ENCODE assay signal across 8 cellular contexts in the genomic region with DNA sequence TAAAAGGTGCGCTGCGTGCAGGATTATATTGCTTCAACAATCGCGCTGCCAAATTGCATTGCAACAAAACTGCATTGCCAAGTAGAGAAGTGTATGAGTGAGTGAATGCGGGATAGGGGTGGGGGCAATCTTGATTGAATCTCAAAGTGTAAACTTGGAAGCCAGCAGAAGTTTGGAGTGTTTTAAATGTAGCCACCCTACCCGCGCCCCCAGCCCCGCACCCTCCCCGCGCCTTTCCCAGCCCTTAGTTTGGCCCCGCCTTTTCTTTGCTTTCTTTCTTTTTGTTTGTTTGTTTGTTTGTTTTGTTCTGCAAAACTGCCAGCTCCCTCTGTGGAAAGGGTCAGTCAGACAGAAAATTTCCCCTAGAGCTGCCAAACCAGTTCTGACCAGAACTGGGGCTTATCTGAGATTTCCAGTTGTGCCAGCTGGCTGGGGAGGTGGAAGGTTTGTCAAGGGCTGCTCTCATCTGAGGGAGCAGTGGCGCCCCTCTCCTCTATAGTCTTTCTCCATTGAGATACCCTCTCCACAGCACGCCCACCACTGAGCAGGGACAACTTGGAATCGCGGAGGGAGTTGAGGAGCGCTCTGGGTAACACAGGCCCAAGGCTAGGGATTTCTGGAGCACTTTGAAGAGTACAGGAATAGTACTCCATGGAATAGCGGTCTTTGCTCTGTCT. TPM values are rescaled to one million over a fixed set of nuclear protein-coding genes. Genes with fewer than 3 reads are reported as not detected.
A peak's percentile ranks its signal among the peaks of the same experiment; 100 is the strongest.
DNase-seq lines count a peak whose midpoint lies in the region; ATAC-seq, FAIRE-seq and TF ChIP-seq lines count a peak whose summit lies in the region.

No MANE protein-coding gene starts in this region.

- no peaks in the 10 kb centered on the region for H4K20me1 ChIP-seq in HepG2 (ENCODE audit: insufficient read depth, low read length)

- WGBS in HepG2 (ENCODE audit: low lambda C conversion rate): 29% methylated on average over 17 of the region's 17 CpGs
- WGBS in thymus: 14% methylated on average over 17 of the region's 17 CpGs

- no peak for FAIRE-seq in HepG2 (lab: Jason Lieb, UNC)

- peak overlapping the region; percentile 25 for H3K9ac ChIP-seq in adipocyte (ENCODE audit: low read length)
- no peak overlapping the region for H3K9ac ChIP-seq in HepG2 (ENCODE audit: insufficient read depth, low read depth, low read length)

- peaks cover 31% of the 10 kb centered on the region for H3K4me1 Mint-ChIP-seq in activated CD4-positive, alpha-beta T cell treated with anti-CD3 and anti-CD28 coated beads for 36 hours

- peaks cover 14% of the 10 kb centered on the region for H3K36me3 Mint-ChIP-seq in activated CD4-positive, alpha-beta T cell treated with anti-CD3 and anti-CD28 coated beads for 36 hours (ENCODE audit: low read depth)

- no peaks in the 10 kb centered on the region for H3K4me1 ChIP-seq in adipocyte (ENCODE audit: control insufficient read depth, insufficient read depth, low read length)
- no peaks in the 10 kb centered on the region for H3K4me1 ChIP-seq in HepG2 (ENCODE audit: insufficient read depth, low read length)
- H3K4me1 ChIP-seq in thymus (ENCODE audit: control insufficient read depth, insufficient read depth, low read length): peaks cover 17% of the 10 kb centered on the region

- in situ Hi-C loops in HepG2 (cut with HindIII; ENCODE audit: extremely low pct_ligation_motif_present, low pct_unique_long_range_greater_than_20kb): no loop called here

- no peak for TF ChIP-seq POLR2A in HepG2 (IDR thresholded peaks at IDR 0.05; ENCODE audit: insufficient read depth in 1 of 2, low read depth in 2 of 2, low read length in 2 of 2)

- no peaks in the 10 kb centered on the region for H3K36me3 ChIP-seq in adipocyte (ENCODE audit: control insufficient read depth, insufficient read depth, low read length, severe bottlenecking)
- no peaks in the 10 kb centered on the region for H3K36me3 ChIP-seq in HepG2 (replicated peaks in 1 of 2; ENCODE audit: control insufficient read depth in 1 of 2, insufficient read depth in 2 of 2, low read length in 2 of 2)
- H3K36me3 ChIP-seq in thymus (ENCODE audit: control insufficient read depth, insufficient read depth): no peaks in the 10 kb centered on the region

- no peak for DNase-seq in activated CD4-positive, alpha-beta T cell treated with anti-CD3 and anti-CD28 coated beads for 36 hours
- no peak for DNase-seq in activated CD4-positive, alpha-beta T cell treated with anti-CD3 and anti-CD28 coated beads, Interleukin-2, amount 50 U/mL, for 48 hours
- DNase-seq in adipocyte (ENCODE audit: low read depth) (no peak), HepG2 (ENCODE audit: low spot score) (no peak), HPDE6-E6E7 (ENCODE audit: extremely low spot score) (no peak), NCI-H510A treated with DMSO at 0.1 percent for 48 hours (lab: John Stamatoyannopoulos, UW) (no peak)

- no peak overlapping the region for H3K27ac ChIP-seq in HepG2 (ENCODE audit: extremely low read length, insufficient read depth, low read length)
- peak overlapping the region; percentile 43 for H3K27ac ChIP-seq in thymus (ENCODE audit: low read depth)

- intact Hi-C loops in activated CD4-positive, alpha-beta T cell treated with anti-CD3 and anti-CD28 coated beads for 36 hours (cut with DNase I, micrococcal nuclease): loop anchor here in 1 of 2 experiments (5.0 kb wide), 1 partner anchor 305 kb away; the partner anchor contains the start of gene SPATA6
- intact Hi-C loops in HepG2 (cut with micrococcal nuclease; ENCODE audit: unreplicated experiment): no loop called here

- peak overlapping the region; percentile 85 for H3K4me3 Mint-ChIP-seq in activated CD4-positive, alpha-beta T cell treated with anti-CD3 and anti-CD28 coated beads for 36 hours

- H3K79me2 ChIP-seq in HepG2 (ENCODE audit: insufficient read depth, low read length): no peaks in the 10 kb centered on the region

- BruUV-seq in HepG2 (replicated peaks; lab: Mats Ljungman, UMichigan): no TSS peak

- CTCF ChIA-PET in activated CD4-positive, alpha-beta T cell treated with anti-CD3 and anti-CD28 coated beads for 36 hours (lab: Charles Lee): no interaction called here
- CTCF ChIA-PET in HepG2 (lab: Yijun Ruan, JAX; ENCODE audit: low intra/inter-chr PET ratio, low total read pairs): no interaction called here

- TF ChIP-seq EP300 in HepG2 (IDR thresholded peaks at IDR 0.05; ENCODE audit: low read depth in 2 of 2, low read length in 2 of 2): no peak
- TF ChIP-seq EP300 in HepG2 (CRISPR knock-in tag; IDR thresholded peaks at IDR 0.05; ENCODE audit: borderline replicate concordance): no peak

- TF ChIP-seq CTCF in HepG2 (CRISPR knock-in tag; IDR thresholded peaks at IDR 0.05): no peak

- H3K9me3 ChIP-seq in adipocyte (ENCODE audit: control insufficient read depth, low read length) (no peaks in the 10 kb centered on the region), HepG2 (ENCODE audit: low read length) (no peaks in the 10 kb centered on the region), thymus (ENCODE audit: control insufficient read depth) (no peaks in the 10 kb centered on the region)

- H3K27me3 ChIP-seq in adipocyte (replicated peaks; ENCODE audit: control insufficient read depth, insufficient read depth, low read length): no peaks in the 10 kb centered on the region
- peaks cover 1 to 12% of the 10 kb centered on the region in 2 experiments; a peak in 3 of 5 replicates for H3K27me3 ChIP-seq in HepG2 (ENCODE audit: control insufficient read depth in 1 of 2, insufficient read depth in 2 of 2, low read length in 2 of 2)
- no peaks in the 10 kb centered on the region for H3K27me3 ChIP-seq in thymus (ENCODE audit: control insufficient read depth, insufficient read depth)

- POLR2A ChIA-PET in activated CD4-positive, alpha-beta T cell treated with anti-CD3 and anti-CD28 coated beads for 36 hours (lab: Charles Lee): no interaction called here
- POLR2A ChIA-PET in HepG2 (lab: Yijun Ruan, JAX): no interaction called here

- H2AFZ ChIP-seq in HepG2 (ENCODE audit: low read length): no peak overlapping the region

- no peak for TF ChIP-seq RAD21 in HepG2 (CRISPR knock-in tag; IDR thresholded peaks at IDR 0.05)

- no peak for ATAC-seq in activated CD4-positive, alpha-beta T cell treated with anti-CD3 and anti-CD28 coated beads for 36 hours
- ATAC-seq in HepG2 (no peak), HG03097 (IDR thresholded peaks at IDR 0.05; ENCODE audit: low FRiP score, unreplicated experiment) (no peak)

- H3K4me3 ChIP-seq in adipocyte (ENCODE audit: low read length) (peak overlapping the region; percentile 85), HepG2 (replicated peaks in 1 of 3; ENCODE audit: insufficient read depth in 1 of 3, low read depth in 2 of 3, low read length in 3 of 3) (peak overlapping the region in 2 of 3 experiments; percentile 7 to 43; a peak in 3 of 6 replicates), thymus (ENCODE audit: low read length) (peak overlapping the region; percentile 92)

- H3K4me2 ChIP-seq in HepG2 (ENCODE audit: low read depth, low read length): peak overlapping the region; percentile 47

- no peaks in the 10 kb centered on the region for H3K9me3 Mint-ChIP-seq in activated CD4-positive, alpha-beta T cell treated with anti-CD3 and anti-CD28 coated beads for 36 hours (ENCODE audit: low read depth)

- peaks cover 11% of the 10 kb centered on the region for H3K27me3 Mint-ChIP-seq in activated CD4-positive, alpha-beta T cell treated with anti-CD3 and anti-CD28 coated beads for 36 hours

- peak overlapping the region; percentile 67 for H3K27ac Mint-ChIP-seq in activated CD4-positive, alpha-beta T cell treated with anti-CD3 and anti-CD28 coated beads for 36 hours

TF ChIP-seq in HepG2, 621 proteins besides CTCF, POLR2A, EP300 and RAD21 (continues in another document):
- no peak for TF ChIP-seq ZNF354B (CRISPR knock-in tag; IDR thresholded peaks at IDR 0.05)

RNA-seq across cellular contexts. Expression of gene BEND5, which starts 0.7 kb away (rescaled TPM):
- 10 to 100 TPM; 25.9 to 34.7 TPM for total RNA-seq in activated CD4-positive, alpha-beta T cell treated with anti-CD3 and anti-CD28 coated beads for 36 hours
- not detected in 2 replicates for total RNA-seq in HepG2 (2016; rRNA removed; fragmentation: Illumina TruSeq; extraction: Trizol)
- total RNA-seq in HepG2 (2016; cell fraction: cytosol; rRNA removed; fragmentation: Illumina TruSeq; extraction: Trizol; ENCODE audit: low read depth): not detected in 2 replicates
- 0.11 TPM in 1 of 2 replicates, not detected in the other for total RNA-seq in HepG2 (2016; cell fraction: insoluble cytoplasmic fraction; rRNA removed; fragmentation: Illumina TruSeq; extraction: Trizol)
- total RNA-seq in HepG2 (2016; cell fraction: membrane; rRNA removed; fragmentation: Illumina TruSeq; extraction: Trizol): not detected in 2 replicates
- not detected in 2 replicates for total RNA-seq in HepG2 (2016; cell fraction: nucleus; rRNA removed; fragmentation: Illumina TruSeq; extraction: Trizol)
- polyA plus RNA-seq in HepG2 (2011; rRNA removed): 0.04 and 0.11 TPM in 2 replicates
- 0.04 TPM in 1 of 2 replicates, not detected in the other for polyA plus RNA-seq in HepG2 (2011; cell fraction: cytosol; rRNA removed)
- polyA plus RNA-seq in HepG2 (2011; cell fraction: nucleus; rRNA removed): not detected in 2 replicates
- 0.17 and 0.38 TPM in 2 replicates for polyA plus RNA-seq in HepG2 (2012)
- not detected in 2 replicates for polyA plus RNA-seq in HepG2 (2016; cell fraction: cytosol; fragmentation: Illumina TruSeq; extraction: Trizol; ENCODE audit: low read depth)
- not detected in 2 replicates for polyA plus RNA-seq in HepG2 (2016; cell fraction: insoluble cytoplasmic fraction; fragmentation: Illumina TruSeq; extraction: Trizol; ENCODE audit: low read depth)
- 0.20 TPM in 1 of 2 replicates, not detected in the other for polyA plus RNA-seq in HepG2 (2016; cell fraction: membrane; fragmentation: Illumina TruSeq; extraction: Trizol; ENCODE audit: low read depth)
- polyA plus RNA-seq in HepG2 (2016; cell fraction: nucleus; fragmentation: Illumina TruSeq; extraction: Trizol; ENCODE audit: insufficient read depth, low read depth): not detected in 2 replicates
- polyA minus RNA-seq in HepG2 (2011; rRNA and poly(A)+ RNA removed; ENCODE audit: low replicate concordance): not detected in 2 replicates
- not detected in 2 replicates for polyA minus RNA-seq in HepG2 (2011; cell fraction: cytosol; rRNA and poly(A)+ RNA removed)
- 0.39 TPM in 1 of 2 replicates, not detected in the other for polyA minus RNA-seq in HepG2 (2011; cell fraction: nucleus; rRNA and poly(A)+ RNA removed)
- polyA plus RNA-seq in thymus: 50.2 TPM

Comparison
In these comparisons a context has a peak if more than half of its experiments do, and no peak if none do; other contexts are left out.
1. H3K4me3 ChIP-seq: peak in every context shown above with its lines; median percentile 92 in thymus; 85 in adipocyte; 25 in HepG2.
2. RNA of gene BEND5, which starts 0.7 kb away (total RNA-seq): 25.9 to 34.7 TPM in activated CD4-positive, alpha-beta T cell treated with anti-CD3 and anti-CD28 coated beads for 36 hours; 0.11 TPM in HepG2; every median in the first group is over 10 times any median in the second.